Comparison of ENCODE assay signal across 10 cellular contexts in genomic region chr17:57906910-57907309, GRCh38. TPM values are rescaled to one million over a fixed set of nuclear protein-coding genes. Genes with fewer than 3 reads are reported as not detected.
DNase-seq lines count a peak whose midpoint lies in the region; ATAC-seq, FAIRE-seq and TF ChIP-seq lines count a peak whose summit lies in the region.
"Had no signal": no experiment of that assay in that cellular context is flagged by ENCODE, and none has a peak within 500 bp of the region (broad histone marks: within the 10 kb centered on the region; RNA-seq: fewer than 3 reads in every experiment).

No MANE protein-coding gene starts in this region.

- peaks cover 5% of the 10 kb centered on the region for H3K36me3 Mint-ChIP-seq in endothelial cell (ENCODE audit: low read depth, unreplicated experiment)
- no peaks in the 10 kb centered on the region for H3K36me3 Mint-ChIP-seq in progenitor cell of endocrine pancreas (ENCODE audit: insufficient read depth)

- H3K4me3 Mint-ChIP-seq in endothelial cell (ENCODE audit: unreplicated experiment) = no peak overlapping the region
- no peak overlapping the region for H3K4me3 Mint-ChIP-seq in progenitor cell of endocrine pancreas (ENCODE audit: low read depth)
- H3K4me3 Mint-ChIP-seq: stimulated activated naive CD8-positive, alpha-beta T cell treated with anti-CD3 and anti-CD28 coated beads, Interleukin-15, amount 100 ng/mL, for 72 hours had no signal

- TF ChIP-seq CTCF in endothelial cell (IDR thresholded peaks at IDR 0.05; ENCODE audit: unreplicated experiment) = peak; percentile 27
- TF ChIP-seq CTCF in progenitor cell of endocrine pancreas (IDR thresholded peaks at IDR 0.05; ENCODE audit: unreplicated experiment) = peak; percentile 28

- peaks cover 35% of the 10 kb centered on the region for H3K4me1 Mint-ChIP-seq in endothelial cell (ENCODE audit: unreplicated experiment)
- peaks cover 53% of the 10 kb centered on the region for H3K4me1 Mint-ChIP-seq in progenitor cell of endocrine pancreas (ENCODE audit: low read depth)

- H3K27ac Mint-ChIP-seq in endothelial cell (ENCODE audit: unreplicated experiment) (no peak overlapping the region), progenitor cell of endocrine pancreas (no peak overlapping the region)
- H3K27ac Mint-ChIP-seq: stimulated activated naive CD8-positive, alpha-beta T cell treated with anti-CD3 and anti-CD28 coated beads, Interleukin-15, amount 100 ng/mL, for 72 hours had no signal

- no peak for ATAC-seq in GM21515 (IDR thresholded peaks at IDR 0.05; ENCODE audit: unreplicated experiment)
- ATAC-seq: stimulated activated naive CD8-positive, alpha-beta T cell treated with anti-CD3 and anti-CD28 coated beads, Interleukin-15, amount 100 ng/mL, for 72 hours had no signal

- no peak for FAIRE-seq in GM12892 (lab: Jason Lieb, UNC)
- FAIRE-seq: bronchial epithelial cell had no signal

- DNase-seq in EH (ENCODE audit: low read depth) (peak; percentile 21), NCI-H82 (lab: John Stamatoyannopoulos, UW) (peak; percentile 74), endothelial cell (ENCODE audit: low spot score) (no peak), progenitor cell of endocrine pancreas (ENCODE audit: low spot score, unreplicated experiment) (no peak), NOMO-1 (lab: John Stamatoyannopoulos, UW; ENCODE audit: unreplicated experiment in 2 of 2) (no peak), GM12892 (ENCODE audit: insufficient read length) (no peak), cerebellum (ENCODE audit: low spot score) (no peak)
- DNase-seq: stimulated activated naive CD8-positive, alpha-beta T cell treated with anti-CD3 and anti-CD28 coated beads, Interleukin-15, amount 100 ng/mL, for 72 hours had no signal

- TF ChIP-seq POLR2A in GM12892 (IDR thresholded peaks at IDR 0.05; ENCODE audit: low read depth, low read length) = no peak

- H3K27me3 Mint-ChIP-seq in endothelial cell (ENCODE audit: unreplicated experiment) (peaks cover 17% of the 10 kb centered on the region), progenitor cell of endocrine pancreas (no peaks in the 10 kb centered on the region)

- no peaks in the 10 kb centered on the region for H3K9me3 Mint-ChIP-seq in endothelial cell (ENCODE audit: unreplicated experiment)
- H3K9me3 Mint-ChIP-seq in progenitor cell of endocrine pancreas (ENCODE audit: low read depth) = no peaks in the 10 kb centered on the region
- H3K9me3 Mint-ChIP-seq: stimulated activated naive CD8-positive, alpha-beta T cell treated with anti-CD3 and anti-CD28 coated beads, Interleukin-15, amount 100 ng/mL, for 72 hours had no signal

RNA-seq across cellular contexts. Expression of gene CUEDC1, which starts 48.3 kb away (rescaled TPM):
- total RNA-seq in endothelial cell (ENCODE audit: unreplicated experiment) = 13.3 TPM
- 29.2 and 30.8 TPM in 2 replicates for total RNA-seq in progenitor cell of endocrine pancreas
- polyA plus RNA-seq in GM12892 (2012; ENCODE audit: missing spikeins) = 1.2 TPM
- 13.3 TPM for total RNA-seq in cerebellum

RNA-seq across cellular contexts. Expression of gene MRPS23, which starts 57.1 kb away (rescaled TPM):
- 39.3 TPM for total RNA-seq in endothelial cell (ENCODE audit: unreplicated experiment)
- total RNA-seq in progenitor cell of endocrine pancreas = 34.6 and 38.9 TPM in 2 replicates
- 83.1 TPM for polyA plus RNA-seq in GM12892 (2012; ENCODE audit: missing spikeins)
- 17.1 TPM for total RNA-seq in cerebellum

Comparison
In these comparisons a context has a peak if more than half of its experiments do, and no peak if none do; other contexts are left out.
1. DNase-seq: peak in EH (single experiment) and NCI-H82 (single experiment); none in endothelial cell (single experiment), progenitor cell of endocrine pancreas (single experiment), NOMO-1 (0 of 2), GM12892 (single experiment) and cerebellum (single experiment).